16 cellular contexts compared by ENCODE assay signal in the genomic region with DNA sequence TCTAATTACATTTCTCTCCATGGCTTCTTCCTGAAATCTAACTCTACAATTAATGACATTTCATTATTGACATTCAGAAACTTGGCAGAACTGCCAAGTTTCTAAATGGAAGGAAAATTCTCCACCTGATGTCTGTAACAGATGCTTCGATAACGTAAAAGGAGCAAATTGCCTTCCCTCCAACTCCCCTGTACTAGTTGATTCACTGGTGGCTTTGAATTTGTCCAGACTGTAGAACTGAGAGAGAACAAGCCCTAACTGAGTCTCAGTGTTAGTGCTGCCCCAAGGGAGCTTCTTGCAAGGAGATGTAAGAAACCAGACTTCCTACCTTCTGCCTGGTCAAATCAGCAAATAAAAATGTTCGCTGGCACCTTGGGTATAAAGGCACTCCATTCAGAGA.
A peak's percentile ranks its signal among the peaks of the same experiment; 100 is the strongest.
DNase-seq lines count a peak whose midpoint lies in the region; ATAC-seq and TF ChIP-seq lines count a peak whose summit lies in the region.
"Had no signal": no experiment of that assay in that cellular context is flagged by ENCODE, and none has a peak within 500 bp of the region (broad histone marks: within the 10 kb centered on the region; RNA-seq: fewer than 3 reads in every experiment).

No MANE protein-coding gene starts in this region.

- H3K9me3 Mint-ChIP-seq in stimulated activated memory B cell treated with anti-CD40 and anti-IgM and Interleukin-4, amounts not matched to agents 10 μg/mL and 1 μg/mL and 100 μg/mL, for 72 hours = peaks cover 7% of the 10 kb centered on the region

- DNase-seq in heart right ventricle = no peak
- no peak for DNase-seq in Right ventricle myocardium inferior (ENCODE audit: missing footprints)
- peak; percentile 48 for DNase-seq in NCI-H1105 (lab: John Stamatoyannopoulos, UW)
- peak; percentile 79 for DNase-seq in NCI-H2171 (lab: John Stamatoyannopoulos, UW)
- DNase-seq in AG08396 (ENCODE audit: low spot score) = no peak
- DNase-seq in CD1c-positive myeloid dendritic cell (ENCODE audit: extremely low spot score) = no peak
- DNase-seq: BE2C; Caco-2; CD8-positive, alpha-beta T cell; DND-41; GF-D8; GOT3; H9 had no signal

- no peaks in the 10 kb centered on the region for H3K4me1 Mint-ChIP-seq in stimulated activated memory B cell treated with anti-CD40 and anti-IgM and Interleukin-4, amounts not matched to agents 10 μg/mL and 1 μg/mL and 100 μg/mL, for 72 hours
- H3K4me1 Mint-ChIP-seq: IgD-negative memory B cell had no signal

- intact Hi-C loops in heart right ventricle (cut with DNase I) (no loop called here), Right ventricle myocardium inferior (cut with DNase I) (no loop called here)

- H3K27me3 Mint-ChIP-seq in stimulated activated memory B cell treated with anti-CD40 and anti-IgM and Interleukin-4, amounts not matched to agents 10 μg/mL and 1 μg/mL and 100 μg/mL, for 72 hours = no peaks in the 10 kb centered on the region
- H3K27me3 Mint-ChIP-seq: IgD-negative memory B cell had no signal

- H3K4me3 ChIP-seq in heart right ventricle = no peak overlapping the region

- no peaks in the 10 kb centered on the region for H3K36me3 ChIP-seq in heart right ventricle
- H3K36me3 ChIP-seq: BE2C had no signal

- H3K9me3 ChIP-seq in heart right ventricle = peaks cover 0 to 13% (median 6%) of the 10 kb centered on the region in 11 donors
- H3K9me3 ChIP-seq: BE2C, Caco-2 had no signal

- H3K27me3 ChIP-seq in heart right ventricle = no peaks in the 10 kb centered on the region
- H3K27me3 ChIP-seq: BE2C had no signal

- H3K27ac Mint-ChIP-seq in stimulated activated memory B cell treated with anti-CD40 and anti-IgM and Interleukin-4, amounts not matched to agents 10 μg/mL and 1 μg/mL and 100 μg/mL, for 72 hours = no peak overlapping the region
- H3K27ac Mint-ChIP-seq: CD8-positive, alpha-beta T cell; H9; IgD-negative memory B cell had no signal

- peaks cover 0 to 6% (median 0%) of the 10 kb centered on the region in 9 donors for H3K4me1 ChIP-seq in heart right ventricle
- H3K4me1 ChIP-seq: BE2C, Caco-2 had no signal

- no peak for TF ChIP-seq CTCF in heart right ventricle (IDR thresholded peaks at IDR 0.05)

- peaks cover 5% of the 10 kb centered on the region for H3K36me3 Mint-ChIP-seq in stimulated activated memory B cell treated with anti-CD40 and anti-IgM and Interleukin-4, amounts not matched to agents 10 μg/mL and 1 μg/mL and 100 μg/mL, for 72 hours
- H3K36me3 Mint-ChIP-seq: CD8-positive, alpha-beta T cell; IgD-negative memory B cell had no signal

- ATAC-seq in heart right ventricle (peak in 6 of 8 donors; percentile 61 to 90 (median 75)), Right ventricle myocardium inferior (no peak)
- ATAC-seq in stimulated activated memory B cell treated with anti-CD40 and anti-IgM and Interleukin-4, amounts not matched to agents 10 μg/mL and 1 μg/mL and 100 μg/mL, for 72 hours = no peak
- ATAC-seq: CD8-positive, alpha-beta T cell had no signal

- 72 to 73% methylated on average over 3 of the region's 3 CpGs for WGBS in heart right ventricle, 2 donors

- H3K4me3 Mint-ChIP-seq in stimulated activated memory B cell treated with anti-CD40 and anti-IgM and Interleukin-4, amounts not matched to agents 10 μg/mL and 1 μg/mL and 100 μg/mL, for 72 hours = no peak overlapping the region
- H3K4me3 Mint-ChIP-seq: CD8-positive, alpha-beta T cell; H9 had no signal

- peak overlapping the region in 1 of 10 donors; percentile 37 for H3K27ac ChIP-seq in heart right ventricle
- H3K27ac ChIP-seq: C4-2B had no signal

Comparison
In these comparisons a context has a peak if more than half of its experiments do, and no peak if none do; other contexts are left out.
1. ATAC-seq: peak in heart right ventricle (6 of 8); none in Right ventricle myocardium inferior (single experiment) and stimulated activated memory B cell treated with anti-CD40 and anti-IgM and Interleukin-4, amounts not matched to agents 10 μg/mL and 1 μg/mL and 100 μg/mL, for 72 hours (single experiment).
2. DNase-seq: peak in NCI-H1105 (single experiment) and NCI-H2171 (single experiment); none in heart right ventricle (0 of 2), Right ventricle myocardium inferior (single experiment), AG08396 (single experiment) and CD1c-positive myeloid dendritic cell (single experiment).